Comparison of ENCODE assay signal across 33 cellular contexts in genomic region chr2:230952226-230952956, GRCh38. TPM values are rescaled to one million over a fixed set of nuclear protein-coding genes. Genes with fewer than 3 reads are reported as not detected.
"Had no signal": no experiment of that assay in that cellular context is flagged by ENCODE, and none has a peak within 500 bp of the region (broad histone marks: within the 10 kb centered on the region; RNA-seq: fewer than 3 reads in every experiment).

No MANE protein-coding gene starts in this region.

- ATAC-seq: activated CD8-positive, alpha-beta T cell treated with anti-CD3 and anti-CD28 coated beads, Interleukin-2, amount 10 ng/mL, durations not matched to agents 7 days and 5 days; activated naive CD4-positive, alpha-beta T cell treated with anti-CD3 and anti-CD28 coated beads, Interleukin-2, amount 50 U/mL, for 72 hours; PC-3 had no signal

- H3K9me3 Mint-ChIP-seq: activated CD4-positive, alpha-beta T cell treated with anti-CD3 and anti-CD28 coated beads, Interleukin-2, amount 10 ng/mL, durations not matched to agents 24 days and 14 days; activated naive CD4-positive, alpha-beta T cell treated with anti-CD3 and anti-CD28 coated beads for 36 hours; activated naive CD4-positive, alpha-beta T cell treated with anti-CD3 and anti-CD28 coated beads, Interleukin-2, amount 50 U/mL, for 72 hours; activated T-cell treated with anti-CD3 and anti-CD28 coated beads, Interleukin-2, amount 50 U/mL, for 24 hours; central memory CD8-positive, alpha-beta T cell; T-helper 1 cell treated with Interleukin-12 subunit alpha and Interleukin-12 subunit beta and Interleukin-4 antibody, amounts not matched to agents 30 μg/mL and 1 μg/mL, for 36 hours; T-helper 2 cell treated with Interferon-gamma antibody and Interleukin-4, amounts not matched to agents 5 μg/mL and 100 μg/mL, for 36 hours had no signal

- H3K4me3 Mint-ChIP-seq: activated CD4-positive, alpha-beta T cell treated with anti-CD3 and anti-CD28 coated beads, Interleukin-2, amount 10 ng/mL, durations not matched to agents 24 days and 14 days; activated CD8-positive, alpha-beta T cell treated with anti-CD3 and anti-CD28 coated beads, Interleukin-2, amount 10 ng/mL, durations not matched to agents 7 days and 5 days; activated naive CD4-positive, alpha-beta T cell treated with anti-CD3 and anti-CD28 coated beads for 36 hours; activated T-cell treated with anti-CD3 and anti-CD28 coated beads, Interleukin-2, amount 50 U/mL, for 24 hours; central memory CD8-positive, alpha-beta T cell; T-helper 1 cell treated with Interleukin-12 subunit alpha and Interleukin-12 subunit beta and Interleukin-4 antibody, amounts not matched to agents 30 μg/mL and 1 μg/mL, for 36 hours; T-helper 2 cell treated with Interferon-gamma antibody and Interleukin-4, amounts not matched to agents 5 μg/mL and 100 μg/mL, for 36 hours had no signal

- H3K36me3 Mint-ChIP-seq: activated naive CD4-positive, alpha-beta T cell treated with anti-CD3 and anti-CD28 coated beads, Interleukin-2, amount 50 U/mL, for 72 hours had no signal

- H3K9me3 ChIP-seq: ascending aorta, MG63, Peyer's patch, SJSA1, SK-N-SH had no signal

- H3K36me3 ChIP-seq: ascending aorta, cardiac muscle cell, MG63, Peyer's patch, SJSA1 had no signal

- DNase-seq: activated CD4-positive, alpha-beta T cell treated with anti-CD3 and anti-CD28 coated beads, Interleukin-2, amount 10 ng/mL, durations not matched to agents 24 days and 14 days; activated CD4-positive, alpha-beta T cell treated with anti-CD3 and anti-CD28 coated beads, Interleukin-2, amount 50 U/mL, for 4 hours; activated CD8-positive, alpha-beta T cell treated with anti-CD3 and anti-CD28 coated beads, Interleukin-2, amount 10 ng/mL, durations not matched to agents 7 days and 5 days; activated gamma-delta T cell treated with Interleukin-2 at 50 U/mL for 16 hours; activated naive CD4-positive, alpha-beta T cell treated with anti-CD3 and anti-CD28 coated beads for 36 hours; activated T-cell treated with anti-CD3 and anti-CD28 coated beads, Interleukin-2, amount 50 U/mL, for 24 hours; Kasumi-1; KG1; MG63; NCI-H1048; NCI-H1105 treated with DMSO at 0.1 percent for 48 hours; NCI-H1436; NCI-H1694; NCI-H1930; NCI-H2081 treated with DMSO at 0.1 percent for 48 hours; NCI-H345; NCI-H524 treated with DMSO at 0.1 percent for 48 hours; NK-92 treated with Interleukin-12 subunit alpha and Interleukin-12 subunit beta, amount 100 ng/mL, for 24 hours; PC-3; Peyer's patch; RPMI8226; SHP77 treated with DMSO at 0.1 percent for 48 hours; SK-N-SH had no signal

- H3K4me2 ChIP-seq: SK-N-SH had no signal

- H3K27ac Mint-ChIP-seq: activated naive CD4-positive, alpha-beta T cell treated with anti-CD3 and anti-CD28 coated beads for 36 hours; activated T-cell treated with anti-CD3 and anti-CD28 coated beads, Interleukin-2, amount 50 U/mL, for 24 hours; T-helper 1 cell treated with Interleukin-12 subunit alpha and Interleukin-12 subunit beta and Interleukin-4 antibody, amounts not matched to agents 30 μg/mL and 1 μg/mL, for 36 hours; T-helper 2 cell treated with Interferon-gamma antibody and Interleukin-4, amounts not matched to agents 5 μg/mL and 100 μg/mL, for 36 hours had no signal

- H3K27me3 ChIP-seq: ascending aorta, Peyer's patch, SJSA1 had no signal

- H3K4me1 ChIP-seq: ascending aorta had no signal

- H3K9ac ChIP-seq: SK-N-SH had no signal

- FAIRE-seq: TTC549 had no signal

- H3K4me3 ChIP-seq: ascending aorta, cardiac muscle cell, MG63, Peyer's patch, SJSA1 had no signal

- H3K27ac ChIP-seq: ascending aorta, cardiac muscle cell, Peyer's patch, SJSA1 had no signal

RNA-seq across cellular contexts. Expression of gene GPR55, which starts 27.3 kb away (rescaled TPM):
- total RNA-seq: ascending aorta, cardiac muscle cell, chondrocyte had no signal
- polyA plus RNA-seq: cardiac muscle cell, SK-N-SH had no signal

RNA-seq across cellular contexts. Expression of gene SPATA3, which starts 43.5 kb away (rescaled TPM):
- total RNA-seq: activated CD4-positive, alpha-beta T cell treated with anti-CD3 and anti-CD28 coated beads, Interleukin-2, amount 10 ng/mL, durations not matched to agents 24 days and 14 days; activated naive CD4-positive, alpha-beta T cell treated with anti-CD3 and anti-CD28 coated beads for 36 hours; ascending aorta; cardiac muscle cell; chondrocyte; NCI-H460; PC-3; Peyer's patch; SJSA1 had no signal
- polyA plus RNA-seq: cardiac muscle cell, SK-N-SH had no signal
